ENCODE assay signal across 8 cellular contexts in the genomic region with DNA sequence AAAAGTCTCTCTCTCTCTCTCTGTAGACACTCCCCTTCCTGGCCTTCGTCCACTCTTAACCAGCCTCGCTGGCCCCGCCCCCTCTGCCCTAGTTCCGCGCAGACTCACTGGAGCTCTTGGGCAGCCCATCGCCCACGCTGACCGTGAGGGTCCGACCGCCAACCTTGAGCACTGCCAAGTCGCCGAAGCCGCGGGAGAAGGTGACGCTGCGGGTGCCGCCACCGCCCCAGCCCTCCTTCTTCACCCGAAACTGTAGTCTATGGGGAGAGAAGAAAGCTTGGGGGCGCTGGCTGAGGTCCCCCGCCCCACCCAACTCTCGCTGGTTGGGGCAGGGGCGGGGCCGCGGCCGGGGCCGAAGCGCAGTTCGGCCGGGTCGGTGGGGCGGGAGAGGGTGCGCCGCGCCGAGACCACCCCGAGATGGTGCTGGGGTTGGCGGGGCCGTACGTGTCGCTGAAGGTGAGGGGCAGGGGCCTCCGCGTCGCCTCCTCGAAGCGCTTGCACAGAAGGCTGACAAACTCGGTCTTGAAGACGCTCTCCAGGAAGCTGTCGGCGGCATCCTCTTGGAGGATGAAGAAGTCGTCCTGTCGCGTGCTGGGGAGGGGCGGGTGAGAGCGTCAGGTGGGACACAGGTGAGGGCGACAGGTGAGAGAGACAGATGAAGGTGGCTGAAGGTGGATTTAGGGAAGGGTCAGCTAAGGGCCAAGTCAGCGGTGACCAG. TPM values are rescaled to one million over a fixed set of nuclear protein-coding genes. Genes with fewer than 3 reads are reported as not detected.
DNase-seq lines count a peak whose midpoint lies in the region; ATAC-seq, FAIRE-seq and TF ChIP-seq lines count a peak whose summit lies in the region.

No MANE protein-coding gene starts in this region.

- peak overlapping the region; percentile 34 for H3K27ac Mint-ChIP-seq in endothelial cell (ENCODE audit: unreplicated experiment)

- no peak for TF ChIP-seq CTCF in PC-9 (conservative IDR thresholded peaks at IDR 0.05)
- no peak for TF ChIP-seq CTCF in endothelial cell (IDR thresholded peaks at IDR 0.05; ENCODE audit: unreplicated experiment)
- no peak for TF ChIP-seq CTCF in lung (IDR thresholded peaks at IDR 0.05; ENCODE audit: control extremely low read depth, extremely low read depth)
- no peak for TF ChIP-seq CTCF in thoracic aorta (IDR thresholded peaks at IDR 0.05)

- DNase-seq in H54 (ENCODE audit: insufficient read length, low spot score) (peak; percentile 75), PC-9 (peak; percentile 81 to 91), endothelial cell (ENCODE audit: low spot score) (peak; percentile 94), lung (ENCODE audit: low spot score) (peak; percentile 92), thoracic aorta (ENCODE audit: low spot score) (peak; percentile 77), SKM-1 (lab: John Stamatoyannopoulos, UW; ENCODE audit: unreplicated experiment) (no peak), CD1c-positive myeloid dendritic cell (ENCODE audit: extremely low spot score) (no peak)

- WGBS in lung, 2 donors: 32 to 50% methylated on average over 57 of the region's 57 CpGs

- no peaks in the 10 kb centered on the region; the same call in 1 of the 2 replicates for H3K79me2 ChIP-seq in PC-9 (ENCODE audit: low read depth)

- H3K4me1 ChIP-seq in PC-9 (replicated peaks; ENCODE audit: insufficient read depth) (peaks cover 9% of the 10 kb centered on the region), lung (ENCODE audit: control insufficient read depth in 2 of 2, insufficient read depth in 2 of 2, low read length in 2 of 2) (peaks cover 0 to 2% of the 10 kb centered on the region in 2 donors), thoracic aorta (ENCODE audit: control insufficient read depth in 1 of 2, low read depth in 2 of 2) (peaks cover 0 to 7% of the 10 kb centered on the region in 2 donors)

- intact Hi-C loops in PC-9 (cut with micrococcal nuclease; ENCODE audit: unreplicated experiment): loop anchor here (5.0 kb wide), 1 partner anchor 41 kb away; no protein-coding TSS in a partner anchor

- TSS peak; percentile 38 for BruUV-seq in PC-9 (replicated peaks; lab: Mats Ljungman, UMichigan)

- H3K36me3 Mint-ChIP-seq in endothelial cell (ENCODE audit: low read depth, unreplicated experiment): peaks cover 18% of the 10 kb centered on the region

- peaks cover 10% of the 10 kb centered on the region; the same call in 1 of the 2 replicates for H3F3A ChIP-seq in PC-9 (ENCODE audit: insufficient read depth, low read depth)

- H3K27ac ChIP-seq in PC-9: peak overlapping the region; percentile 81
- peak overlapping the region; percentile 7 to 80 for H3K27ac ChIP-seq in lung (ENCODE audit: low read depth in 1 of 2, low read length in 1 of 2)
- peak overlapping the region; percentile 80 to 84 for H3K27ac ChIP-seq in thoracic aorta

- peak overlapping the region; percentile 91 for H3K4me3 Mint-ChIP-seq in endothelial cell (ENCODE audit: unreplicated experiment)

- H3K9me3 ChIP-seq in PC-9 (ENCODE audit: insufficient read depth, low read depth) (no peaks in the 10 kb centered on the region), lung (ENCODE audit: control insufficient read depth in 2 of 2, insufficient read depth in 1 of 2, low read length in 1 of 2) (no peaks in the 10 kb centered on the region), thoracic aorta (no peaks in the 10 kb centered on the region)

- H4K20me1 ChIP-seq in PC-9 (ENCODE audit: insufficient read depth): no peaks in the 10 kb centered on the region; the same call in none of the 2 replicates

- TF ChIP-seq POLR2A in H54 (IDR thresholded peaks at IDR 0.05; ENCODE audit: low read depth, low read length): peak; percentile 86

- peaks cover 7% of the 10 kb centered on the region for H3K4me1 Mint-ChIP-seq in endothelial cell (ENCODE audit: unreplicated experiment)

- CTCF ChIA-PET in PC-9 (lab: Charles Lee): no interaction called here

- H3K4me3 ChIP-seq in PC-9 (peak overlapping the region; percentile 66), lung (peak overlapping the region; percentile 68), thoracic aorta (peak overlapping the region; percentile 84)

- peaks cover 7% of the 10 kb centered on the region for H3K27me3 Mint-ChIP-seq in endothelial cell (ENCODE audit: unreplicated experiment)

- no peak for FAIRE-seq in H54 (lab: Jason Lieb, UNC)

- peak; percentile 65 for ATAC-seq in lung (ENCODE audit: insufficient read depth, low FRiP score)
- ATAC-seq in thoracic aorta (ENCODE audit: insufficient number of reproducible peaks, low FRiP score, low read depth): peak; percentile 56
- ATAC-seq in GM21723 (IDR thresholded peaks at IDR 0.05; ENCODE audit: unreplicated experiment): no peak

- H3K9me3 Mint-ChIP-seq in endothelial cell (ENCODE audit: unreplicated experiment): no peaks in the 10 kb centered on the region

- H3K9me2 ChIP-seq in PC-9 (ENCODE audit: insufficient read depth): no peaks in the 10 kb centered on the region

- H2AFZ ChIP-seq in PC-9: peak overlapping the region; percentile 94

- H3K27me3 ChIP-seq in PC-9 (ENCODE audit: insufficient read depth, low read depth): no peaks in the 10 kb centered on the region
- no peaks in the 10 kb centered on the region for H3K27me3 ChIP-seq in lung (ENCODE audit: control insufficient read depth, insufficient read depth)
- H3K27me3 ChIP-seq in thoracic aorta (replicated peaks; ENCODE audit: insufficient read depth): no peaks in the 10 kb centered on the region

- POLR2A ChIA-PET in PC-9 (lab: Charles Lee; ENCODE audit: unreplicated experiment): interaction anchor here (0.6 to 1.3 kb wide), 8 partner anchors 13 to 1569 kb away, joined by 3 to 25 read pairs (median 4); a partner anchor contains a TSS

- H3K36me3 ChIP-seq in PC-9 (ENCODE audit: low read depth): no peaks in the 10 kb centered on the region
- peaks cover 0 to 16% of the 10 kb centered on the region in 2 donors for H3K36me3 ChIP-seq in lung (ENCODE audit: control insufficient read depth in 2 of 2, insufficient read depth in 2 of 2, low read length in 2 of 2)
- H3K36me3 ChIP-seq in thoracic aorta: no peaks in the 10 kb centered on the region

- H3K4me2 ChIP-seq in PC-9: peak overlapping the region; percentile 84

RNA-seq across cellular contexts. Expression of a gene that starts 12.5 kb away (rescaled TPM):
- total RNA-seq in PC-9 (2021): 22.1 and 22.4 TPM in 2 replicates
- total RNA-seq in endothelial cell (ENCODE audit: unreplicated experiment): 22.9 TPM
- 10 to 100 TPM; 17.7 to 35.7 TPM for total RNA-seq in lung
- polyA plus RNA-seq in lung: 10 to 100 TPM; 26.2 to 32.8 TPM
- 10 to 100 TPM in 1 of 2 donors, 1 to 10 TPM in 1; 6.5 to 10.6 TPM for total RNA-seq in thoracic aorta

RNA-seq across cellular contexts. Expression of a gene that starts 24.1 kb away (rescaled TPM):
- 0.85 and 0.90 TPM in 2 replicates for total RNA-seq in PC-9 (2021)
- not detected for total RNA-seq in endothelial cell (ENCODE audit: unreplicated experiment)
- 10 to 100 TPM in 1 of 2 donors, 1 to 10 TPM in 1; 8.2 to 18.8 TPM for total RNA-seq in lung
- 10 to 100 TPM; 21.3 to 22.8 TPM for polyA plus RNA-seq in lung
- total RNA-seq in thoracic aorta: 1 to 10 TPM in 1 of 2 donors, under 1 TPM in 1; 0.28 to 1.2 TPM

RNA-seq across cellular contexts. Expression of a gene that starts 50.7 kb away (rescaled TPM):
- total RNA-seq in PC-9 (2021) (0.53 and 1.3 TPM in 2 replicates), endothelial cell (ENCODE audit: unreplicated experiment) (3.2 TPM), lung (100 to 1,000 TPM in 1 of 2 donors, 10 to 100 TPM in 1; 23.4 to 100 TPM), thoracic aorta (10 to 100 TPM; 29.6 to 33.9 TPM)
- polyA plus RNA-seq in lung: 100 to 1,000 TPM in 1 of 2 donors, 10 to 100 TPM in 1; 46.1 to 127 TPM

Comparison
In these comparisons a context has a peak if more than half of its experiments do, and no peak if none do; other contexts are left out.
1. DNase-seq: peak in H54 (single experiment), PC-9 (2 of 2), endothelial cell (single experiment), lung (single experiment) and thoracic aorta (single experiment); none in SKM-1 (single experiment) and CD1c-positive myeloid dendritic cell (single experiment).
2. Peak in every context shown above with its lines, with median percentiles within 50 percentile points of each other: H3K27ac ChIP-seq and H3K4me3 ChIP-seq.